Comparison of ENCODE assay signal across 14 cellular contexts in genomic region chr13:113534236-113534860, GRCh38. TPM values are rescaled to one million over a fixed set of nuclear protein-coding genes. Genes with fewer than 3 reads are reported as not detected.
DNase-seq lines count a peak whose midpoint lies in the region; ATAC-seq and TF ChIP-seq lines count a peak whose summit lies in the region.
"Had no signal": no experiment of that assay in that cellular context is flagged by ENCODE, and none has a peak within 500 bp of the region (broad histone marks: within the 10 kb centered on the region; RNA-seq: fewer than 3 reads in every experiment).

No MANE protein-coding gene starts in this region.

- H3K27ac Mint-ChIP-seq in MCF 10A (ENCODE audit: low read depth, unreplicated experiment) (no peak overlapping the region), mesothelial cell of epicardium (peak overlapping the region; percentile 95)

- no peak for ATAC-seq in HG03565 (IDR thresholded peaks at IDR 0.05; ENCODE audit: unreplicated experiment)

- no peaks in the 10 kb centered on the region for H3K9me3 ChIP-seq in mammary epithelial cell (replicated peaks; ENCODE audit: insufficient read depth, low read length)
- H3K9me3 ChIP-seq: SJCRH30 had no signal

- POLR2A ChIA-PET in MCF 10A (lab: Yijun Ruan, JAX): no interaction called here

- H3K36me3 Mint-ChIP-seq in MCF 10A (ENCODE audit: insufficient read depth, unreplicated experiment): peaks cover 60% of the 10 kb centered on the region
- peaks cover 21% of the 10 kb centered on the region for H3K36me3 Mint-ChIP-seq in mesothelial cell of epicardium

- no peak for DNase-seq in MCF 10A (ENCODE audit: unreplicated experiment)
- no peak for DNase-seq in mammary epithelial cell
- peak; percentile 67 for DNase-seq in epithelial cell of esophagus (ENCODE audit: low read depth)
- DNase-seq in mesothelial cell of epicardium (ENCODE audit: low spot score in 2 of 2, unreplicated experiment in 2 of 2): no peak
- no peak for DNase-seq in G401 (ENCODE audit: low spot score)
- DNase-seq in retina: no peak
- no peak for DNase-seq in central memory CD4-positive, alpha-beta T cell
- DNase-seq: DMS79, HCEC 1CT, NCI-H1092, NCI-H1694, NCI-H446, SJCRH30 had no signal

- CTCF ChIA-PET in MCF 10A (lab: Yijun Ruan, JAX): interaction anchor here (0.6 to 0.7 kb wide), 2 partner anchors 12 to 196 kb away, joined by 3 to 4 read pairs; no protein-coding TSS in a partner anchor
- CTCF ChIA-PET in mammary epithelial cell (lab: Charles Lee; ENCODE audit: low non-redundant PET): no interaction called here

- no peak overlapping the region for H3K4me2 ChIP-seq in mammary epithelial cell (ENCODE audit: insufficient read depth, low read depth, low read length)

- no peak overlapping the region for H3K9ac ChIP-seq in mammary epithelial cell (ENCODE audit: insufficient read depth, low read length)

- H3K27ac ChIP-seq in mammary epithelial cell (ENCODE audit: insufficient read depth, low read depth, low read length): no peak overlapping the region
- H3K27ac ChIP-seq: SJCRH30 had no signal

- no peak overlapping the region for H2AFZ ChIP-seq in mammary epithelial cell (ENCODE audit: low read depth, low read length)

- peaks cover 3% of the 10 kb centered on the region for H3K36me3 ChIP-seq in mammary epithelial cell (ENCODE audit: insufficient read depth, low read length)

- no peaks in the 10 kb centered on the region for H3K79me2 ChIP-seq in mammary epithelial cell (ENCODE audit: insufficient read depth, low read length)

- H3K4me3 Mint-ChIP-seq in MCF 10A (ENCODE audit: unreplicated experiment) (no peak overlapping the region), mesothelial cell of epicardium (peak overlapping the region; percentile 48)

- BruUV-seq in MCF 10A (replicated peaks; lab: Mats Ljungman, UMichigan) (TSS peak; percentile 13), mammary epithelial cell (replicated peaks; lab: Mats Ljungman, UMichigan) (no TSS peak)

- 90% methylated on average over 8 of the region's 12 CpGs for WGBS in mammary epithelial cell (ENCODE audit: low coverage, missing lambda C conversion rate)

- H3K27me3 Mint-ChIP-seq in MCF 10A (ENCODE audit: insufficient read depth, unreplicated experiment) (no peaks in the 10 kb centered on the region), mesothelial cell of epicardium (ENCODE audit: low read depth) (no peaks in the 10 kb centered on the region)

- H4K20me1 ChIP-seq in mammary epithelial cell (ENCODE audit: insufficient read depth, low read length): no peaks in the 10 kb centered on the region

- H3K4me1 Mint-ChIP-seq in MCF 10A (ENCODE audit: insufficient read depth, unreplicated experiment): no peaks in the 10 kb centered on the region
- H3K4me1 Mint-ChIP-seq in mesothelial cell of epicardium: peaks cover 35% of the 10 kb centered on the region

- H3K4me3 ChIP-seq in mammary epithelial cell (replicated peaks in 1 of 3; ENCODE audit: insufficient read depth in 1 of 3, low read depth in 2 of 3, low read length in 3 of 3) (no peak overlapping the region), epithelial cell of esophagus (ENCODE audit: low read length) (no peak overlapping the region)
- H3K4me3 ChIP-seq: SJCRH30 had no signal

- TF ChIP-seq CTCF in MCF 10A (IDR thresholded peaks at IDR 0.05; ENCODE audit: unreplicated experiment): no peak
- no peak for TF ChIP-seq CTCF in mammary epithelial cell (conservative IDR thresholded peaks at IDR 0.05 in 1 of 2, IDR thresholded peaks at IDR 0.05 in 1 of 2; ENCODE audit: extremely low read depth in 1 of 2, insufficient read depth in 1 of 2, low read depth in 1 of 2, low read length in 2 of 2)
- no peak for TF ChIP-seq CTCF in epithelial cell of esophagus (IDR thresholded peaks at IDR 0.05; ENCODE audit: insufficient read depth, low read depth, low read length, missing control alignments)
- TF ChIP-seq CTCF in mesothelial cell of epicardium (IDR thresholded peaks at IDR 0.05; ENCODE audit: unreplicated experiment): no peak

- in situ Hi-C loops in mammary epithelial cell (cut with MboI; ENCODE audit: low sequenced_read_pairs in 2 of 2) (no loop called here), G401 (cut with HindIII; ENCODE audit: low sequenced_read_pairs) (no loop called here)

- intact Hi-C loops in MCF 10A (cut with micrococcal nuclease): no loop called here
- intact Hi-C loops in mammary epithelial cell (cut with micrococcal nuclease): no loop called here

- dilution Hi-C loops in mammary epithelial cell (cut with HindIII; ENCODE audit: low sequenced_read_pairs): no loop called here

- H3K9me3 Mint-ChIP-seq in MCF 10A (ENCODE audit: unreplicated experiment) (no peaks in the 10 kb centered on the region), mesothelial cell of epicardium (no peaks in the 10 kb centered on the region)

- peaks cover 15% of the 10 kb centered on the region for H3K4me1 ChIP-seq in mammary epithelial cell (ENCODE audit: insufficient read depth, low read length)

- H3K27me3 ChIP-seq in mammary epithelial cell (ENCODE audit: insufficient read depth, low read length): no peaks in the 10 kb centered on the region
- H3K27me3 ChIP-seq: SJCRH30 had no signal

RNA-seq across cellular contexts. Expression of gene DCUN1D2, which starts 43.8 kb away (rescaled TPM):
- total RNA-seq in MCF 10A (2022) (20.4 and 22.0 TPM in 2 replicates), mammary epithelial cell (10 to 100 TPM; 11.3 to 21.6 TPM), mesothelial cell of epicardium (34.8 to 43.3 TPM (median 40.2 TPM) in 3 replicates)
- polyA plus RNA-seq in mammary epithelial cell: 6.4 TPM
- 2.6 TPM for polyA minus RNA-seq in mammary epithelial cell
- 6.3 and 12.7 TPM in 2 replicates for total RNA-seq in G401 (2014; rRNA removed; shearing (Covaris generic))

RNA-seq across cellular contexts. Expression of gene TFDP1, which starts 50.2 kb away (rescaled TPM):
- 77.1 and 100 TPM in 2 replicates for total RNA-seq in MCF 10A (2022)
- total RNA-seq in mammary epithelial cell: 100 to 1,000 TPM in 1 of 2 donors, 10 to 100 TPM in 1; 57.8 to 115 TPM
- polyA plus RNA-seq in mammary epithelial cell: 136 TPM
- 112 TPM for polyA minus RNA-seq in mammary epithelial cell
- total RNA-seq in mesothelial cell of epicardium: 51.6 to 53.6 TPM (median 52.6 TPM) in 3 replicates
- total RNA-seq in G401 (2014; rRNA removed; shearing (Covaris generic)): 23.0 and 39.4 TPM in 2 replicates
